Comparison of ENCODE assay signal across 1 cellular context in the genomic region with DNA sequence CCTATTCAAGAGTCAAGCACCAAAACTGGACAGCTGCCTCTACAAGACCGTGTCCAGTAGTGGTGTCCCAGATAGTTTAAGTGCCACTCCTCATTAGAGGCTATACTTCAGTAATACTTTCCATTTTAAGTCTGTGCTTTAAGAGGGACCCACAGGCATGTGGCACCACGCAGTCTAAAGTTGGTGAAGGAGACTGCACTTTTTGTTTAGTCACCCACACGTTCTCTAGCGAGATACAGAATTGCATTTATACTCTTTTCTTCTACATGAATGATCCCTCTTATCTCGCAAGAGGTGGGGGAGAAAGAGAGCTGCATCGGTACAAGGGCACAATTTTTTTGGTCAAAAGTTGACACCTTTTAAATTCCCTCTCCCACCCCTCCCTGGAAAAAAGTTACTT.
TF ChIP-seq lines count a peak whose summit lies in the region.

No MANE protein-coding gene starts in this region.

TF ChIP-seq in WTC11, 78 proteins besides CTCF, POLR2A, EP300 and RAD21 (continued from another document):
- TF ChIP-seq, protein P1, sequence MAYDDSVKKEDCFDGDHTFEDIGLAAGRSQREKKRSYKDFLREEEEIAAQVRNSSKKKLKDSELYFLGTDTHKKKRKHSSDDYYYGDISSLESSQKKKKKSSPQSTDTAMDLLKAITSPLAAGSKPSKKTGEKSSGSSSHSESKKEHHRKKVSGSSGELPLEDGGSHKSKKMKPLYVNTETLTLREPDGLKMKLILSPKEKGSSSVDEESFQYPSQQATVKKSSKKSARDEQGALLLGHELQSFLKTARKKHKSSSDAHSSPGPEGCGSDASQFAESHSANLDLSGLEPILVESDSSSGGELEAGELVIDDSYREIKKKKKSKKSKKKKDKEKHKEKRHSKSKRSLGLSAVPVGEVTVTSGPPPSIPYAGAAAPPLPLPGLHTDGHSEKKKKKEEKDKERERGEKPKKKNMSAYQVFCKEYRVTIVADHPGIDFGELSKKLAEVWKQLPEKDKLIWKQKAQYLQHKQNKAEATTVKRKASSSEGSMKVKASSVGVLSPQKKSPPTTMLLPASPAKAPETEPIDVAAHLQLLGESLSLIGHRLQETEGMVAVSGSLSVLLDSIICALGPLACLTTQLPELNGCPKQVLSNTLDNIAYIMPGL (CRISPR knock-in tag; IDR thresholded peaks at IDR 0.05): no peak
- TF ChIP-seq, protein P2, sequence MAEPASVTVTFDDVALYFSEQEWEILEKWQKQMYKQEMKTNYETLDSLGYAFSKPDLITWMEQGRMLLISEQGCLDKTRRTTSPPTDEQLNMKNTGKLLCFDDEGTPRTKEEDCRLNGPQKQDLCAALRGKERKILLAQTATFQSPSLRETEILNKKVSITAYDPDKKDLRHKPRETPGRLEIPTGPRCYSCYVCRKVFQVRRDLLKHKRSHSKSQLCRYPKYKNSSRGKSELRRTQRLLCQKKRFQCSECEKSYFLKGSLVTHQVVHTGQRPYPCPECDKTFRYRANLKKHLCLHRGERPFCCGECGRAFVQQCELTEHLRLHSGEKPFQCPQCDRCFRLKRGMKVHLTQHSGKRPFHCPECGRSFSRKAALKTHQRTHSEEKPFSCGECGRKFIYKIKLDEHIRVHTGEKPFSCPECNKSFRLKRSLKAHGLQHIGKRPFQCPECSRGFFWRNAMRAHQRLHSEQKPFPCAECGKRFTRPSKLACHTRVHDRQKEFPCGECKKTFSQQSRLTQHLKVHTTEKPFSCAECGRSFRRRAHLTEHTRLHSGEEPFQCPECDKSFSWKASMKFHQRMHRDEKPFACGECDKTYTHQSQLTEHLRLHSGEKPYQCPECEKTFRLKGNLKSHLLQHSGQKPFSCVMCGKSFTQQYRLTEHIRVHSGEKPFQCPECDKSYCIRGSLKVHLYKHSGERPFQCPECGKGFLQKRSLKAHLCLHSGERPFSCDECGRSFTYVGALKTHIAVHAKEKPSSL (CRISPR knock-in tag; conservative IDR thresholded peaks at IDR 0.05): no peak
- TF ChIP-seq MLX (CRISPR knock-in tag; IDR thresholded peaks at IDR 0.05): no peak
